ENCODE assay signal across 8 cellular contexts in genomic region chr1:40161125-40161887, GRCh38. TPM values are rescaled to one million over a fixed set of nuclear protein-coding genes. Genes with fewer than 3 reads are reported as not detected.
DNase-seq lines count a peak whose midpoint lies in the region; ATAC-seq, FAIRE-seq and TF ChIP-seq lines count a peak whose summit lies in the region.

Gene RLF (plus strand): TSS chr1:40161387. CDS start chr1:40161400, 13 bp downstream.

- H3K27ac ChIP-seq in angular gyrus (ENCODE audit: low read depth, low read length), result peak within 1 kb of the TSS; percentile 90
- peak within 1 kb of the TSS; percentile 88 for H3K27ac ChIP-seq in right cardiac atrium (ENCODE audit: low read length)

- FAIRE-seq in urothelium cell line (lab: Jason Lieb, UNC), result peak; percentile 98

- no peaks in the 10 kb centered on the region for H3K9me3 ChIP-seq in right cardiac atrium (ENCODE audit: control insufficient read depth, low read length)

- intact Hi-C loops in T-helper 2 cell treated with Interferon-gamma antibody and Interleukin-4, amounts not matched to agents 100 ng/mL and 5 ng/mL, for 36 hours (cut with micrococcal nuclease), result loop anchor here (1.0 to 5.0 kb wide), 4 partner anchors 81 to 371 kb away; partner anchors contain the start of genes ZMPSTE24 and ZNF684
- intact Hi-C loops in right cardiac atrium (cut with DNase I), result no loop called here

- ATAC-seq in HG02943 (IDR thresholded peaks at IDR 0.05; ENCODE audit: low read depth, unreplicated experiment) (peak; percentile 86), right cardiac atrium (peak; percentile 100)

- no peaks in the 10 kb centered on the region for H3K27me3 ChIP-seq in right cardiac atrium (ENCODE audit: control insufficient read depth, insufficient read depth)

- peaks cover 3% of the 10 kb centered on the region for H3K4me1 ChIP-seq in right cardiac atrium (ENCODE audit: control insufficient read depth, insufficient read depth, low read length)

- H3K4me3 ChIP-seq in right cardiac atrium (ENCODE audit: low read length), result peak within 1 kb of the TSS; percentile 82

- peak; percentile 95 for TF ChIP-seq POLR2A in GM15510 (IDR thresholded peaks at IDR 0.05; ENCODE audit: borderline replicate concordance, extremely low read depth, insufficient read length)

- DNase-seq in NCI-H1930 (lab: John Stamatoyannopoulos, UW), result peak; percentile 90
- peak; percentile 96 to 98 (median 98) for DNase-seq in right cardiac atrium
- DNase-seq in pulmonary artery endothelial cell (ENCODE audit: low read depth, low spot score), result peak; percentile 75
- DNase-seq in urothelium cell line (ENCODE audit: low spot score), result peak; percentile 98

- WGBS in right cardiac atrium, result under 1% methylated on average over 62 of the region's 62 CpGs

RNA-seq across cellular contexts. Expression of gene RLF, which starts in this region (rescaled TPM):
- total RNA-seq in T-helper 2 cell treated with Interferon-gamma antibody and Interleukin-4, amounts not matched to agents 100 ng/mL and 5 ng/mL, for 36 hours, result 17.7 and 18.0 TPM in 2 replicates
- 10 to 100 TPM; 13.4 to 14.9 (median 14.2) TPM for total RNA-seq in right cardiac atrium
- 4.9 TPM for polyA plus RNA-seq in right cardiac atrium
- total RNA-seq in pulmonary artery endothelial cell, result 20.6 and 23.6 TPM in 2 replicates

Comparison
In these comparisons a context has a peak if more than half of its experiments do, and no peak if none do; other contexts are left out.
1. Peak in every context shown above with its lines: DNase-seq, ATAC-seq, H3K4me3 ChIP-seq and H3K27ac ChIP-seq.